Comparison of ENCODE assay signal across 8 cellular contexts in the genomic region with DNA sequence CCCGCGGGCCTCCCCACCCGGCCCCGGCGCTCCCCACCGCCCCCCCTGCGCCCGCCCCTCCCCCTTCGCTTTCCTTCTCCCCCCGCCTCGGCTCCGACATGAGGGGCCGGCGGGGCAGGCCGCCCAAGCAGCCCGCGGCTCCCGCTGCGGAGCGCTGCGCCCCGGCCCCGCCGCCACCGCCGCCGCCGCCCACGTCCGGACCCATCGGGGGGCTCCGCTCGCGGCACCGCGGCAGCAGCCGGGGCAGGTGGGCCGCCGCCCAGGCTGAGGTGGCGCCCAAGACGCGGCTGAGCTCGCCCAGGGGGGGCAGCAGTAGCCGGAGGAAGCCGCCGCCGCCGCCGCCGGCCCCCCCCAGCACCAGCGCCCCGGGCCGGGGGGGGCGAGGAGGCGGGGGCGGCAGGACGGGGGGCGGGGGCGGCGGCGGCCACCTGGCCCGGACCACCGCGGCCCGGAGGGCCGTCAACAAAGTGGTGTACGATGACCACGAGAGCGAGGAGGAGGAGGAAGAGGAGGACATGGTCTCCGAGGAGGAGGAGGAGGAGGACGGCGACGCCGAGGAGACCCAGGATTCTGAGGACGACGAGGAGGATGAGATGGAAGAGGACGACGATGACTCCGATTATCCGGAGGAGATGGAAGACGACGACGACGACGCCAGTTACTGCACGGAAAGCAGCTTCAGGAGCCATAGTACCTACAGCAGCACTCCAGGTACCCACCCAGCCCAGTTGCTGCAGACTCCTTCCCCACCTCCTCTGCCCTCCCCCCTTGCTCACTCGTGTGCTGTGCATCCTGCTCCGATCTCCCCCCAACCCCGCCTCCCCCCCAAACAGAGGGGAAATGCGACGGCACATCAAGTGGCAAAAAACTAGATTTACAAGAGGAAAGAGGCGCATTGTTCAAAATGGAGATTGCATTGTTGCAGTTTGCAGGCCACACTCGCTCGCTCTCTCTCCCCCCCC. TPM values are rescaled to one million over a fixed set of nuclear protein-coding genes. Genes with fewer than 3 reads are reported as not detected.
A peak's percentile ranks its signal among the peaks of the same experiment; 100 is the strongest.
DNase-seq lines count a peak whose midpoint lies in the region; ATAC-seq and TF ChIP-seq lines count a peak whose summit lies in the region.
"Not testable (repeated sequence)": the region's sequence is repeated elsewhere in the genome, so short reads cannot be mapped to it uniquely, and the experiment has no call there.

No MANE protein-coding gene starts in this region.

- H3K4me1 ChIP-seq in CD8-positive, alpha-beta T cell (ENCODE audit: insufficient read depth, low read length), result peaks cover 42% of the 10 kb centered on the region
- peaks cover 45% of the 10 kb centered on the region for H3K4me1 ChIP-seq in mononuclear cell (ENCODE audit: insufficient read depth, low read length)

- not testable (repeated sequence) for H3K36me3 ChIP-seq in CD8-positive, alpha-beta T cell (ENCODE audit: insufficient read depth, low read length)

- H3K36me3 Mint-ChIP-seq in CD8-positive, alpha-beta T cell, result peaks cover 10% of the 10 kb centered on the region
- H3K36me3 Mint-ChIP-seq in activated T-cell treated with anti-CD3 and anti-CD28 coated beads, Interleukin-2, amount 50 U/mL, for 72 hours (ENCODE audit: insufficient read depth in 2 of 2), result peaks cover 10 to 15% of the 10 kb centered on the region in 2 donors

- TF ChIP-seq CTCF in CD8-positive, alpha-beta T cell (IDR thresholded peaks at IDR 0.05); HL-60 (IDR thresholded peaks at IDR 0.05; ENCODE audit: insufficient read depth, low read length): not testable (repeated sequence)

- TF ChIP-seq POLR2A in erythroblast (IDR thresholded peaks at IDR 0.05; ENCODE audit: low read length), result not testable (repeated sequence)

- POLR2A ChIA-PET in CD8-positive, alpha-beta T cell (lab: Charles Lee), result interaction anchor here (0.7 to 2.4 kb wide), 4 partner anchors 30 to 466 kb away, joined by 3 to 13 read pairs (median 3); a partner anchor contains a TSS

- not testable (repeated sequence) for H3K27me3 Mint-ChIP-seq in CD8-positive, alpha-beta T cell (ENCODE audit: low read depth); activated T-cell treated with anti-CD3 and anti-CD28 coated beads, Interleukin-2, amount 50 U/mL, for 72 hours (ENCODE audit: low read depth)

- intact Hi-C loops in CD8-positive, alpha-beta T cell (cut with DNase I, micrococcal nuclease), result loop anchor here (1.0 to 5.0 kb wide), 11 partner anchors 25 to 686 kb away; a partner anchor contains a TSS

- CTCF ChIA-PET in CD8-positive, alpha-beta T cell (lab: Charles Lee), result interaction anchor here (1.0 to 1.3 kb wide), 2 partner anchors 108 to 180 kb away, joined by 3 read pairs; a partner anchor contains a TSS

- peak overlapping the region; percentile 100 for H3K27ac Mint-ChIP-seq in CD8-positive, alpha-beta T cell
- peak overlapping the region; percentile 96 for H3K27ac Mint-ChIP-seq in activated T-cell treated with anti-CD3 and anti-CD28 coated beads, Interleukin-2, amount 50 U/mL, for 72 hours

- ATAC-seq in CD8-positive, alpha-beta T cell, result peak; percentile 84
- ATAC-seq in GM21423 (IDR thresholded peaks at IDR 0.05; ENCODE audit: unreplicated experiment), result peak; percentile 36
- peak; percentile 52 to 53 for ATAC-seq in activated T-cell treated with anti-CD3 and anti-CD28 coated beads, Interleukin-2, amount 50 U/mL, for 72 hours (replicated peaks in 1 of 2)

- not testable (repeated sequence) for H3K27me3 ChIP-seq in CD8-positive, alpha-beta T cell (ENCODE audit: insufficient read depth, low read length); HL-60 (ENCODE audit: insufficient read depth, poor library complexity, severe bottlenecking); mononuclear cell (ENCODE audit: insufficient read depth, low read length)

- not testable (repeated sequence) for H3K9me3 ChIP-seq in CD8-positive, alpha-beta T cell (ENCODE audit: low read length); mononuclear cell (ENCODE audit: low read depth, low read length)

- peak overlapping the region; percentile 75 for H3K4me3 ChIP-seq in CD8-positive, alpha-beta T cell (ENCODE audit: low read depth, low read length)
- peak overlapping the region; percentile 96 for H3K4me3 ChIP-seq in HL-60 (replicated peaks; ENCODE audit: insufficient read depth, low read length)
- H3K4me3 ChIP-seq in mononuclear cell (ENCODE audit: low read length), result peak overlapping the region; percentile 69

- peak; percentile 39 to 89 (median 61) for DNase-seq in CD8-positive, alpha-beta T cell
- DNase-seq in HL-60 (ENCODE audit: low read depth in 1 of 2, low spot score in 1 of 2), result peak; percentile 35 to 41
- DNase-seq in RPMI7951 (ENCODE audit: low read depth), result peak; percentile 24
- DNase-seq in activated T-cell treated with anti-CD3 and anti-CD28 coated beads, Interleukin-2, amount 50 U/mL, for 72 hours, result peak; percentile 57 to 61
- peak; percentile 74 to 80 for DNase-seq in erythroblast (lab: John Stamatoyannopoulos, UW)
- peak; percentile 45 for DNase-seq in stimulated activated CD8-positive, alpha-beta memory T cell treated with anti-CD3 and anti-CD28 coated beads, Interleukin-12 subunit alpha, Interleukin-12 subunit beta, amount 100 ng/mL, for 4 hours (ENCODE audit: low read depth)

- H3K4me1 Mint-ChIP-seq in CD8-positive, alpha-beta T cell (ENCODE audit: low read depth), result peaks cover 40% of the 10 kb centered on the region
- H3K4me1 Mint-ChIP-seq in activated T-cell treated with anti-CD3 and anti-CD28 coated beads, Interleukin-2, amount 50 U/mL, for 72 hours (ENCODE audit: low read depth), result peaks cover 42% of the 10 kb centered on the region

- H3K27ac ChIP-seq in CD8-positive, alpha-beta T cell (ENCODE audit: low read depth, low read length), result peak overlapping the region; percentile 68
- peak overlapping the region; percentile 81 for H3K27ac ChIP-seq in HL-60 (replicated peaks)

- not testable (repeated sequence) for H3K9me3 Mint-ChIP-seq in CD8-positive, alpha-beta T cell; activated T-cell treated with anti-CD3 and anti-CD28 coated beads, Interleukin-2, amount 50 U/mL, for 72 hours

- H3K4me3 Mint-ChIP-seq in CD8-positive, alpha-beta T cell, result peak overlapping the region; percentile 99
- H3K4me3 Mint-ChIP-seq in activated T-cell treated with anti-CD3 and anti-CD28 coated beads, Interleukin-2, amount 50 U/mL, for 72 hours, result peak overlapping the region; percentile 88 to 92

RNA-seq across cellular contexts. Expression of a gene that starts 0.6 kb away (rescaled TPM):
- total RNA-seq in CD8-positive, alpha-beta T cell, result 100 to 1,000 TPM in 1 of 2 experiments, 10 to 100 TPM in 1; 97.8 to 107 TPM
- total RNA-seq in RPMI7951 (2014; rRNA removed; shearing (Covaris generic)), result 23.8 and 24.6 TPM in 2 replicates
- 10 to 100 TPM; 86.9 to 95.1 TPM for total RNA-seq in activated T-cell treated with anti-CD3 and anti-CD28 coated beads, Interleukin-2, amount 50 U/mL, for 72 hours
- 90.0 TPM for total RNA-seq in mononuclear cell

Comparison
In these comparisons a context has a peak if more than half of its experiments do, and no peak if none do; other contexts are left out.
1. Peak in every context shown above with its lines: DNase-seq, ATAC-seq, H3K4me3 ChIP-seq and H3K27ac ChIP-seq.
2. DNase-seq: peak in every context shown above with its lines; median percentile 77 in erythroblast; 61 in CD8-positive, alpha-beta T cell; 59 in activated T-cell treated with anti-CD3 and anti-CD28 coated beads, Interleukin-2, amount 50 U/mL, for 72 hours; 45 in stimulated activated CD8-positive, alpha-beta memory T cell treated with anti-CD3 and anti-CD28 coated beads, Interleukin-12 subunit alpha, Interleukin-12 subunit beta, amount 100 ng/mL, for 4 hours; 38 in HL-60; 24 in RPMI7951.